In genomic region chr21:34130598-34130985, GRCh38 we compare ENCODE assay signal across 1 cellular context.
TF ChIP-seq lines count a peak whose summit lies in the region.

No MANE protein-coding gene starts in this region.

TF ChIP-seq in GM23338, 12 proteins besides CTCF, POLR2A, EP300 and RAD21 (continued from another document):
- TF ChIP-seq ZNF462 (CRISPR knock-in tag; IDR thresholded peaks at IDR 0.05) (no peak; the same call in 1 of the 2 replicates), STAT1 (IDR thresholded peaks at IDR 0.05; ENCODE audit: unreplicated experiment) (no peak), EZH2 (IDR thresholded peaks at IDR 0.05; ENCODE audit: low read depth, unreplicated experiment) (no peak), NANOG (IDR thresholded peaks at IDR 0.05; ENCODE audit: borderline replicate concordance) (no peak), POLR2AphosphoS5 (IDR thresholded peaks at IDR 0.05; ENCODE audit: low read depth) (no peak)
